1 cellular context compared by ENCODE assay signal in genomic region chr5:149667827-149668122, GRCh38.
TF ChIP-seq lines count a peak whose summit lies in the region.

No MANE protein-coding gene starts in this region.

TF ChIP-seq in endothelial cell of umbilical vein, 7 proteins besides CTCF, POLR2A, EP300 and RAD21:
- no peak for TF ChIP-seq JUN (IDR thresholded peaks at IDR 0.05; ENCODE audit: borderline replicate concordance, insufficient read depth, insufficient read length, low read depth)
